Comparison of ENCODE assay signal across 17 cellular contexts in genomic region chr5:175243441-175243840, GRCh38.
A peak's percentile ranks its signal among the peaks of the same experiment; 100 is the strongest.
DNase-seq lines count a peak whose midpoint lies in the region; ATAC-seq and TF ChIP-seq lines count a peak whose summit lies in the region.
"Had no signal": no experiment of that assay in that cellular context is flagged by ENCODE, and none has a peak within 500 bp of the region (broad histone marks: within the 10 kb centered on the region; RNA-seq: fewer than 3 reads in every experiment).

No MANE protein-coding gene starts in this region.

- H3K79me1 ChIP-seq in neuronal stem cell (ENCODE audit: low read depth, low read length): no peaks in the 10 kb centered on the region

- no peak overlapping the region for H2AFZ ChIP-seq in neuronal stem cell (ENCODE audit: low read length)

- TF ChIP-seq CTCF in HEK293 (tag by site-specific recombination; IDR thresholded peaks at IDR 0.05): no peak
- TF ChIP-seq CTCF in WTC11 (IDR thresholded peaks at IDR 0.05): no peak

- H3K4me3 ChIP-seq in HEK293 (ENCODE audit: low read depth, low read length) (no peak overlapping the region), iPS DF 6.9 (ENCODE audit: low read length) (no peak overlapping the region), neuronal stem cell (ENCODE audit: low read length in 2 of 2) (no peak overlapping the region)
- H3K4me3 ChIP-seq: A549, BLaER1 had no signal

- no peak overlapping the region for H2BK5ac ChIP-seq in neuronal stem cell (ENCODE audit: low read length)

- H4K8ac ChIP-seq in neuronal stem cell (ENCODE audit: low read depth, low read length): no peak overlapping the region

- no peak overlapping the region for H2BK12ac ChIP-seq in neuronal stem cell (ENCODE audit: low read length)

- H3K27me3 ChIP-seq in iPS DF 6.9 (ENCODE audit: control insufficient read depth, insufficient read depth, low read length): no peaks in the 10 kb centered on the region
- no peaks in the 10 kb centered on the region for H3K27me3 ChIP-seq in neuronal stem cell (ENCODE audit: control insufficient read depth in 3 of 3, insufficient read depth in 3 of 3, low read depth in 1 of 3, low read length in 3 of 3)
- H3K27me3 ChIP-seq: BLaER1 had no signal

- no peaks in the 10 kb centered on the region for H3K36me3 Mint-ChIP-seq in WTC11
- H3K36me3 Mint-ChIP-seq: CD14-positive monocyte; CD4-positive, alpha-beta memory T cell had no signal

- no peak overlapping the region for H3K18ac ChIP-seq in neuronal stem cell (ENCODE audit: low read length)

- no peak overlapping the region for H3K9ac ChIP-seq in neuronal stem cell (ENCODE audit: low read depth, low read length, poor library complexity)
- H3K9ac ChIP-seq: BLaER1 had no signal

- POLR2A ChIA-PET in HEK293 (lab: Yijun Ruan, JAX) (no interaction called here), WTC11 (lab: Charles Lee) (no interaction called here), HEK293T (lab: Yijun Ruan, JAX) (no interaction called here)

- H3K4me2 ChIP-seq in neuronal stem cell (ENCODE audit: insufficient read depth, low read length, poor library complexity, severe bottlenecking): no peak overlapping the region
- H3K4me2 ChIP-seq: A549, BLaER1 had no signal

- peaks cover 3% of the 10 kb centered on the region; the same call in 1 of the 2 replicates for H3K27me3 Mint-ChIP-seq in WTC11 (ENCODE audit: low read depth)
- H3K27me3 Mint-ChIP-seq in stimulated activated naive CD8-positive, alpha-beta T cell treated with anti-CD3 and anti-CD28 coated beads, Interleukin-15, amount 100 ng/mL, for 72 hours: peaks cover 55% of the 10 kb centered on the region

- H3K4me3 Mint-ChIP-seq in WTC11: no peak overlapping the region
- no peak overlapping the region for H3K4me3 Mint-ChIP-seq in stimulated activated naive CD8-positive, alpha-beta T cell treated with anti-CD3 and anti-CD28 coated beads, Interleukin-15, amount 100 ng/mL, for 72 hours
- H3K4me3 Mint-ChIP-seq: CD14-positive monocyte; CD4-positive, alpha-beta memory T cell; IgD-negative memory B cell had no signal

- peak; percentile 28 for DNase-seq in WTC11 (ENCODE audit: low spot score)
- peak; percentile 5 for DNase-seq in iPS DF 6.9 (ENCODE audit: low read depth, low spot score)
- no peak for DNase-seq in HEK293T (ENCODE audit: extremely low spot score)
- no peak for DNase-seq in 8988T
- DNase-seq in neuronal stem cell (ENCODE audit: low spot score): no peak
- no peak for DNase-seq in stimulated activated naive CD8-positive, alpha-beta T cell treated with anti-CD3 and anti-CD28 coated beads, Interleukin-15, amount 100 ng/mL, for 72 hours
- DNase-seq: CD4-positive, alpha-beta memory T cell; DMS79; GDM1; H7; Karpas-422; KBM-7 had no signal

- no peak overlapping the region for H2BK15ac ChIP-seq in neuronal stem cell (ENCODE audit: low read length)

- H3K27ac ChIP-seq in HEK293 (ENCODE audit: extremely low read depth, low read depth, low read length) (no peak overlapping the region), iPS DF 6.9 (ENCODE audit: low read length) (no peak overlapping the region), neuronal stem cell (replicated peaks; ENCODE audit: low read length) (no peak overlapping the region)
- H3K27ac ChIP-seq: BLaER1 had no signal

- H2BK120ac ChIP-seq in neuronal stem cell (ENCODE audit: low read depth, low read length): no peak overlapping the region

- CTCF ChIA-PET in HEK293 (lab: Yijun Ruan, JAX) (interaction anchor here (0.6 to 1.3 kb wide), 3 partner anchors 48 to 597 kb away, joined by 3 to 7 read pairs (median 6); no protein-coding TSS in a partner anchor), WTC11 (lab: Charles Lee) (interaction anchor here (0.6 to 2.6 kb wide), 9 partner anchors 10 to 221 kb away, joined by 3 to 11 read pairs (median 3); partner anchors contain the start of gene DRD1), HEK293T (lab: Yijun Ruan, JAX) (no interaction called here)

- 0 out of 2 replicates have a peak, but pooled peaks cover 2% of the 10 kb centered on the region for H3K4me1 ChIP-seq in HEK293 (ENCODE audit: control insufficient read depth, insufficient read depth, low read length)
- H3K4me1 ChIP-seq in iPS DF 6.9 (ENCODE audit: control insufficient read depth, insufficient read depth, low read length): no peaks in the 10 kb centered on the region
- H3K4me1 ChIP-seq in neuronal stem cell (ENCODE audit: control insufficient read depth in 2 of 2, insufficient read depth in 1 of 2, low read depth in 1 of 2, low read length in 2 of 2): peaks cover 0 to 2% of the 10 kb centered on the region in 2 donors
- H3K4me1 ChIP-seq: BLaER1 had no signal

- no peaks in the 10 kb centered on the region for H3K4me1 Mint-ChIP-seq in WTC11
- H3K4me1 Mint-ChIP-seq in stimulated activated naive CD8-positive, alpha-beta T cell treated with anti-CD3 and anti-CD28 coated beads, Interleukin-15, amount 100 ng/mL, for 72 hours: peaks cover 9% of the 10 kb centered on the region
- H3K4me1 Mint-ChIP-seq: CD14-positive monocyte, IgD-negative memory B cell had no signal

- H3K14ac ChIP-seq in neuronal stem cell (ENCODE audit: low read length): no peak overlapping the region

- peak; percentile 43; the same call in 1 of the 2 replicates for ATAC-seq in WTC11
- ATAC-seq in stimulated activated naive CD8-positive, alpha-beta T cell treated with anti-CD3 and anti-CD28 coated beads, Interleukin-15, amount 100 ng/mL, for 72 hours: no peak
- ATAC-seq: A549 had no signal

- no peak overlapping the region for H3K23ac ChIP-seq in neuronal stem cell (ENCODE audit: low read depth, low read length, poor library complexity)

- no peak overlapping the region for H3K4ac ChIP-seq in neuronal stem cell (ENCODE audit: low read length)

- H3K27ac Mint-ChIP-seq in WTC11: no peak overlapping the region
- no peak overlapping the region for H3K27ac Mint-ChIP-seq in stimulated activated naive CD8-positive, alpha-beta T cell treated with anti-CD3 and anti-CD28 coated beads, Interleukin-15, amount 100 ng/mL, for 72 hours
- H3K27ac Mint-ChIP-seq: CD14-positive monocyte; CD4-positive, alpha-beta memory T cell; IgD-negative memory B cell had no signal

- no peak overlapping the region for H2AK5ac ChIP-seq in neuronal stem cell (ENCODE audit: low read depth, low read length)

- H3K9me3 ChIP-seq in HEK293 (ENCODE audit: control insufficient read depth, insufficient read depth, low read depth, low read length): no peaks in the 10 kb centered on the region
- H3K9me3 ChIP-seq in iPS DF 6.9 (ENCODE audit: control insufficient read depth, insufficient read depth, low read length): no peaks in the 10 kb centered on the region
- H3K9me3 ChIP-seq in neuronal stem cell (replicated peaks in 1 of 2; ENCODE audit: control insufficient read depth in 2 of 2, insufficient read depth in 1 of 2, low read depth in 1 of 2, low read length in 2 of 2): no peaks in the 10 kb centered on the region
- H3K9me3 ChIP-seq: A549, BLaER1 had no signal

- H3K9me3 Mint-ChIP-seq in WTC11: no peaks in the 10 kb centered on the region
- no peaks in the 10 kb centered on the region for H3K9me3 Mint-ChIP-seq in stimulated activated naive CD8-positive, alpha-beta T cell treated with anti-CD3 and anti-CD28 coated beads, Interleukin-15, amount 100 ng/mL, for 72 hours

- H3K36me3 ChIP-seq in HEK293 (ENCODE audit: control insufficient read depth in 2 of 2, insufficient read depth in 1 of 2, low read length in 2 of 2) (no peaks in the 10 kb centered on the region), iPS DF 6.9 (ENCODE audit: control insufficient read depth, insufficient read depth, low read length) (no peaks in the 10 kb centered on the region), neuronal stem cell (replicated peaks in 1 of 2; ENCODE audit: control insufficient read depth in 2 of 2, insufficient read depth in 2 of 2, low read length in 2 of 2) (no peaks in the 10 kb centered on the region)
- H3K36me3 ChIP-seq: BLaER1 had no signal

- no peak overlapping the region for H4K91ac ChIP-seq in neuronal stem cell (ENCODE audit: low read depth, low read length, poor library complexity)

- no CpG with 5 or more reads among the region's 6 CpGs for WGBS in iPS DF 6.9 (ENCODE audit: insufficient coverage, insufficient read length)
- WGBS in neuronal stem cell (ENCODE audit: extremely low coverage in 2 of 2, insufficient read length in 2 of 2, insufficient replicate concordance in 1 of 2), 2 donors: no CpG with 5 or more reads among the region's 6 CpGs

TF ChIP-seq in HEK293, 187 proteins besides CTCF, POLR2A, EP300 and RAD21 (continues in another document):
- TF ChIP-seq HOXC10 (CRISPR knock-in tag; IDR thresholded peaks at IDR 0.05) (no peak), ELK4 (IDR thresholded peaks at IDR 0.05; ENCODE audit: borderline replicate concordance, low read depth, low read length) (no peak)

TF ChIP-seq in WTC11, 78 proteins besides CTCF, POLR2A, EP300 and RAD21 (continues in another document):
- TF ChIP-seq ZNF423 (CRISPR knock-in tag; IDR thresholded peaks at IDR 0.05) (0 out of 2 replicates have a peak, but pooled peaks have one; percentile 6), EMX1 (CRISPR knock-in tag; IDR thresholded peaks at IDR 0.05) (no peak)

TF ChIP-seq in HEK293T, 16 proteins besides CTCF, POLR2A, EP300 and RAD21:
- TF ChIP-seq L3MBTL2 (conservative IDR thresholded peaks at IDR 0.05): no peak
- TF ChIP-seq ARNT (IDR thresholded peaks at IDR 0.05): no peak
- no peak for TF ChIP-seq FOXK2 (IDR thresholded peaks at IDR 0.05)
- no peak for TF ChIP-seq CTBP1 (IDR thresholded peaks at IDR 0.05; ENCODE audit: borderline replicate concordance)
- no peak for TF ChIP-seq SUZ12 (IDR thresholded peaks at IDR 0.05)
- no peak for TF ChIP-seq ELF4 (IDR thresholded peaks at IDR 0.05)
- TF ChIP-seq TARDBP (IDR thresholded peaks at IDR 0.05): no peak

Comparison
In these comparisons a context has a peak if more than half of its experiments do, and no peak if none do; other contexts are left out.
1. DNase-seq: peak in WTC11 (single experiment) and iPS DF 6.9 (single experiment); none in HEK293T (single experiment), 8988T (single experiment), neuronal stem cell (single experiment) and stimulated activated naive CD8-positive, alpha-beta T cell treated with anti-CD3 and anti-CD28 coated beads, Interleukin-15, amount 100 ng/mL, for 72 hours (0 of 2).
2. Of the 8 proteins assayed by ChIP-seq in both HEK293 and WTC11: peak only in HEK293: none; only in WTC11: ZNF423; in both: none; in neither: 7.